ENCODE assay signal across 1 cellular context in the genomic region with DNA sequence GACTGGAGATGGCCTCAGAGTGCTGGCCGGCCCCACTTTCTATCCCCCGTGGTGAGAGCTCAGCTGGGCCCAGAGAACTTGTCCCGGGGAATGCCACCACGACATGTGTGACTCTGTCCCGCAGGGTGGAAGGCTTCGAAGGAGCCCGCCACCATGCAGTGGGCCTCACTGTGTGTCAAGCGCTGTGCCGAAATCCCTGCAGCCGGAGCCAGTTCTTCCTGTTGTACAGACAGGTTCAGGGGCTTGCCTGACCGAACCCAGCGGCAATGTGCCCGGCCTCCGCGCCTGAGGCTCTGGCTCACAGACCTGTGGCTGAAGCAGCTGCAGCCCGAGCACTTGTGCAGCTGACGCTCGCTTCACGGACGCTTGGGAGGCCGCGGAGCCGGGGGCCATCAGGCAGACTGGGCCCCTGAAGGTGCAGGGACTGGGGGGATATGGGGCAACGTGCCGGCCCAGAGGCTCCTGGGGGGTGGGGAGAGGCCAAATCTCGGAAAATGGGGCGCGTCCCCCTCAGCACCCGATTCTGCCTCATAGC.
A peak's percentile ranks its signal among the peaks of the same experiment; 100 is the strongest.
TF ChIP-seq lines count a peak whose summit lies in the region.

No MANE protein-coding gene starts in this region.

TF ChIP-seq in HepG2, 621 proteins besides CTCF, POLR2A, EP300 and RAD21 (continued from another document):
- TF ChIP-seq, protein P1, sequence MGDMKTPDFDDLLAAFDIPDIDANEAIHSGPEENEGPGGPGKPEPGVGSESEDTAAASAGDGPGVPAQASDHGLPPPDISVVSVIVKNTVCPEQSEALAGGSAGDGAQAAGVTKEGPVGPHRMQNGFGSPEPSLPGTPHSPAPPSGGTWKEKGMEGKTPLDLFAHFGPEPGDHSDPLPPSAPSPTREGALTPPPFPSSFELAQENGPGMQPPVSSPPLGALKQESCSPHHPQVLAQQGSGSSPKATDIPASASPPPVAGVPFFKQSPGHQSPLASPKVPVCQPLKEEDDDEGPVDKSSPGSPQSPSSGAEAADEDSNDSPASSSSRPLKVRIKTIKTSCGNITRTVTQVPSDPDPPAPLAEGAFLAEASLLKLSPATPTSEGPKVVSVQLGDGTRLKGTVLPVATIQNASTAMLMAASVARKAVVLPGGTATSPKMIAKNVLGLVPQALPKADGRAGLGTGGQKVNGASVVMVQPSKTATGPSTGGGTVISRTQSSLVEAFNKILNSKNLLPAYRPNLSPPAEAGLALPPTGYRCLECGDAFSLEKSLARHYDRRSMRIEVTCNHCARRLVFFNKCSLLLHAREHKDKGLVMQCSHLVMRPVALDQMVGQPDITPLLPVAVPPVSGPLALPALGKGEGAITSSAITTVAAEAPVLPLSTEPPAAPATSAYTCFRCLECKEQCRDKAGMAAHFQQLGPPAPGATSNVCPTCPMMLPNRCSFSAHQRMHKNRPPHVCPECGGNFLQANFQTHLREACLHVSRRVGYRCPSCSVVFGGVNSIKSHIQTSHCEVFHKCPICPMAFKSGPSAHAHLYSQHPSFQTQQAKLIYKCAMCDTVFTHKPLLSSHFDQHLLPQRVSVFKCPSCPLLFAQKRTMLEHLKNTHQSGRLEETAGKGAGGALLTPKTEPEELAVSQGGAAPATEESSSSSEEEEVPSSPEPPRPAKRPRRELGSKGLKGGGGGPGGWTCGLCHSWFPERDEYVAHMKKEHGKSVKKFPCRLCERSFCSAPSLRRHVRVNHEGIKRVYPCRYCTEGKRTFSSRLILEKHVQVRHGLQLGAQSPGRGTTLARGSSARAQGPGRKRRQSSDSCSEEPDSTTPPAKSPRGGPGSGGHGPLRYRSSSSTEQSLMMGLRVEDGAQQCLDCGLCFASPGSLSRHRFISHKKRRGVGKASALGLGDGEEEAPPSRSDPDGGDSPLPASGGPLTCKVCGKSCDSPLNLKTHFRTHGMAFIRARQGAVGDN (CRISPR knock-in tag; IDR thresholded peaks at IDR 0.05) = peak; percentile 80
- TF ChIP-seq ZNF607 (CRISPR knock-in tag; IDR thresholded peaks at IDR 0.05; ENCODE audit: borderline replicate concordance) = no peak
